Comparison of ENCODE assay signal across 23 cellular contexts in the genomic region with DNA sequence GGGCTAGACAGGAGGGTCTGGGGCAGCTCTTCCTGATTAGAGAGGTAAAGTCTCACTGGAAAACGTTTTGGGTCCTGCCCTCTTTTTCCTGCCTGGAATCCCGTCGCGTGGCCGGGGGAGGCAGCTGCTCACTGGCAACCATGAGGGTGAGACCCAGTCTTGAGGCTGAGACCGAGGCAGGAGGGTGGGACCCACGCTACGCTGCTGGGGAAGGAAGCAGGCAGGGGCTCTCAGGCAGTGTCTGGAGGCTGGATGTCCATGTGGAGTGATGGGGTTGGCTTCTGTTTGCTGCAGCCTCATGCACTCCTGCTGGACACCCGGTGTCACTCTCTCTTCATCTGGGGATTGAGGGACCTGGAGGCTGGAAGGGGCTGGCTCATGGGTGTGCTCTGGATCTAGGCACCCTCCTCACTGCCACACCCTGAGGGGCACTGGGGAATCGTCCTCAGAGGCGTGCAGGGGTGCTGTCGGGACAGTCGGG. TPM values are rescaled to one million over a fixed set of nuclear protein-coding genes. Genes with fewer than 3 reads are reported as not detected.
"Had no signal": no experiment of that assay in that cellular context is flagged by ENCODE, and none has a peak within 500 bp of the region (broad histone marks: within the 10 kb centered on the region; RNA-seq: fewer than 3 reads in every experiment).

No MANE protein-coding gene starts in this region.

- FAIRE-seq: endometrium, frontal cortex, urothelium cell line had no signal

- H3K4me3 ChIP-seq: coronary artery, thyroid gland had no signal

- H3K27ac ChIP-seq: brain microvascular endothelial cell, thyroid gland had no signal

- H3K27me3 ChIP-seq: brain microvascular endothelial cell, thyroid gland had no signal

- H3K36me3 ChIP-seq: brain microvascular endothelial cell, thyroid gland had no signal

- ATAC-seq: activated CD8-positive, alpha-beta T cell treated with anti-CD3 and anti-CD28 coated beads for 36 hours; naive thymus-derived CD8-positive, alpha-beta T cell had no signal

- H3K9me3 ChIP-seq: thyroid gland had no signal

- DNase-seq: activated CD4-positive, alpha-beta T cell treated with anti-CD3 and anti-CD28 coated beads, Interleukin-2, amount 10 ng/mL, durations not matched to agents 24 days and 14 days; activated CD8-positive, alpha-beta T cell treated with anti-CD3 and anti-CD28 coated beads for 36 hours; activated naive CD4-positive, alpha-beta T cell treated with Interleukin-2 at 50 U/mL for 16 hours; activated T-cell treated with anti-CD3 and anti-CD28 coated beads, Interleukin-2, amount 50 U/mL, for 24 hours; anterior cingulate cortex; brain microvascular endothelial cell; erythroblast; kidney glomerular epithelial cell; stimulated activated CD4-positive, alpha-beta T cell treated with anti-CD3 and anti-CD28 coated beads, Interleukin-2, amount 100 ng/mL, for 24 hours; stimulated activated naive CD4-positive, alpha-beta T cell treated with Interleukin-2 at 50 U/mL for 16 hours; T-helper 1 cell; T-helper 9 cell had no signal

RNA-seq across cellular contexts. Expression of gene MYMK, which starts 34.5 kb away (rescaled TPM):
- total RNA-seq: activated CD4-positive, alpha-beta T cell treated with anti-CD3 and anti-CD28 coated beads, Interleukin-2, amount 10 ng/mL, durations not matched to agents 24 days and 14 days; activated CD8-positive, alpha-beta T cell treated with anti-CD3 and anti-CD28 coated beads for 36 hours; activated T-helper 2 cell treated with anti-CD3 and anti-CD28 coated beads, Interferon-gamma antibody, Interleukin-2, Interleukin-4, amounts not matched to agents 10 μg/mL and 5 μg/mL and 100 μg/mL, durations not matched to agents 14 hours and 24 hours and 36 hours; frontal cortex; lower leg skin; mesenteric fat pad; naive thymus-derived CD8-positive, alpha-beta T cell; renal cortical epithelial cell; subcutaneous adipose tissue; thyroid gland had no signal
- polyA plus RNA-seq: naive thymus-derived CD8-positive, alpha-beta T cell had no signal

RNA-seq across cellular contexts. Expression of gene ADAMTSL2, which starts 44.3 kb away (rescaled TPM):
- total RNA-seq: activated CD4-positive, alpha-beta T cell treated with anti-CD3 and anti-CD28 coated beads, Interleukin-2, amount 10 ng/mL, durations not matched to agents 24 days and 14 days; activated T-helper 2 cell treated with anti-CD3 and anti-CD28 coated beads, Interferon-gamma antibody, Interleukin-2, Interleukin-4, amounts not matched to agents 10 μg/mL and 5 μg/mL and 100 μg/mL, durations not matched to agents 14 hours and 24 hours and 36 hours had no signal
